ENCODE assay signal across 7 cellular contexts in genomic region chr19:13634658-13635057, GRCh38.
"Had no signal": no experiment of that assay in that cellular context is flagged by ENCODE, and none has a peak within 500 bp of the region (broad histone marks: within the 10 kb centered on the region; RNA-seq: fewer than 3 reads in every experiment).

No MANE protein-coding gene starts in this region.

- H3K4me3 ChIP-seq: GM23338, K562 had no signal

- ATAC-seq: GM23338, K562 had no signal

- DNase-seq: H9, HCEC 1CT had no signal

- H3K4me2 ChIP-seq: GM23338 had no signal

- H3K27ac Mint-ChIP-seq: GM23338 had no signal

- H3K4me3 Mint-ChIP-seq: GM23338, H9 had no signal

- FAIRE-seq: H1, H54, HTR-8/SVneo, K562 had no signal

- H2AFZ ChIP-seq: GM23338 had no signal
